16 cellular contexts compared by ENCODE assay signal in the genomic region with DNA sequence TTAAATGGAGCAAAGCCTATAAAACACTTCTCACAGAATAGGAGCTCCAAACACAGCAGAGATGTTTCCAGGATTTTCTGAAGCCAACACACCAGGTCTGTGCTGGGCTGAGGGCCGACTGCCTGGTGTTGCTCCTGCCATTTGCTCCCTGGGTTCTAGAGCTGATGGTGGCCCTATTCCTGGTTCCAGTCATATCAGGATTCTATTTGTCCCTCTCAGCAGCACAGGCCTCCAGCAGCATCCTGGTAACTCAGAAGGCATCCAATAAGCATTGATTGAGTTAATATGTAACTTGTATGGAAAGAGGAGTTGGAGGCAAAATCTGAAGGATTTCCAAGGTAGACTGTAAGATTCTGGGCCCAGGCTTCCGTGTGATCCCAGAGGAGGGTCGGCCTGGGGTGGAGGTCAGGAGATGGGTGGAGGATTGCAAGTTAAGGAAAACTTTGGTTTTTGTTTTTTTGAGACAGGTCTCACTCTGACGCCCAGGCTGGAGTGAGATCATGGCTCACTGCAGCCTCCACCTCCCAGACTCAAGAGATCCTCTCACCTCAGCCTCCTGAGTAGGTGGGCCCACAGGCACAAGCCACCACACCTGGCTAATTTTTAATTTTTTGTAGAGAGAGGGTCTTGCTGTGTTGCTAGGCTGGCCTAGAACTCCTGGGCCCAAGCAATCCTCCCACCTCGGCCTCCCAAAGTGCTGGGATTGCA. TPM values are rescaled to one million over a fixed set of nuclear protein-coding genes. Genes with fewer than 3 reads are reported as not detected.
DNase-seq lines count a peak whose midpoint lies in the region; ATAC-seq and TF ChIP-seq lines count a peak whose summit lies in the region.
"Had no signal": no experiment of that assay in that cellular context is flagged by ENCODE, and none has a peak within 500 bp of the region (broad histone marks: within the 10 kb centered on the region; RNA-seq: fewer than 3 reads in every experiment).

No MANE protein-coding gene starts in this region.

- H3K4me3 ChIP-seq in right cardiac atrium (ENCODE audit: low read length) (no peak overlapping the region), coronary artery (no peak overlapping the region)
- H3K4me3 ChIP-seq: MG63, SK-N-MC had no signal

- DNase-seq in right cardiac atrium (no peak), cardiac septum (ENCODE audit: low spot score) (no peak), coronary artery (ENCODE audit: low spot score) (no peak), nephron progenitor cell (no peak), AG08396 (ENCODE audit: low spot score) (no peak), NCI-H2081 (lab: John Stamatoyannopoulos, UW) (no peak), GOT3 (lab: John Stamatoyannopoulos, UW) (no peak)
- DNase-seq: activated naive CD8-positive, alpha-beta T cell treated with anti-CD3 and anti-CD28 coated beads for 36 hours; cortex of kidney; NCI-H2107; WERI-Rb-1 had no signal

- H3K36me3 Mint-ChIP-seq in nephron progenitor cell (ENCODE audit: low read depth) = no peaks in the 10 kb centered on the region
- H3K36me3 Mint-ChIP-seq: activated naive CD8-positive, alpha-beta T cell treated with anti-CD3 and anti-CD28 coated beads for 36 hours had no signal

- H3K27ac Mint-ChIP-seq in nephron progenitor cell = peak overlapping the region; percentile 17
- H3K27ac Mint-ChIP-seq: activated naive CD8-positive, alpha-beta T cell treated with anti-CD3 and anti-CD28 coated beads for 36 hours; memory B cell had no signal

- H3K27ac ChIP-seq in right cardiac atrium (ENCODE audit: low read length) (peak overlapping the region; percentile 64), coronary artery (peak overlapping the region; percentile 0 to 73)
- H3K27ac ChIP-seq: SK-N-MC, WERI-Rb-1 had no signal

- no peaks in the 10 kb centered on the region for H3K9me3 ChIP-seq in right cardiac atrium (ENCODE audit: control insufficient read depth, low read length)
- H3K9me3 ChIP-seq: MG63 had no signal

- no peak for ATAC-seq in right cardiac atrium
- ATAC-seq in HG02870 (IDR thresholded peaks at IDR 0.05; ENCODE audit: unreplicated experiment) = no peak

- peaks cover 12% of the 10 kb centered on the region for H3K4me1 Mint-ChIP-seq in nephron progenitor cell
- H3K4me1 Mint-ChIP-seq: memory B cell had no signal

- no peaks in the 10 kb centered on the region for H3K27me3 ChIP-seq in right cardiac atrium (ENCODE audit: control insufficient read depth, insufficient read depth)
- H3K27me3 ChIP-seq: MG63 had no signal

- no peak for TF ChIP-seq CTCF in coronary artery (IDR thresholded peaks at IDR 0.05)
- TF ChIP-seq CTCF in nephron progenitor cell (IDR thresholded peaks at IDR 0.05) = no peak

- peaks cover 7% of the 10 kb centered on the region for H3K27me3 Mint-ChIP-seq in nephron progenitor cell (ENCODE audit: low read depth, poor library complexity)
- H3K27me3 Mint-ChIP-seq: activated naive CD8-positive, alpha-beta T cell treated with anti-CD3 and anti-CD28 coated beads for 36 hours had no signal

- H3K4me1 ChIP-seq in right cardiac atrium (ENCODE audit: control insufficient read depth, insufficient read depth, low read length) = peaks cover 21% of the 10 kb centered on the region

- H3K9me3 Mint-ChIP-seq in nephron progenitor cell = no peaks in the 10 kb centered on the region
- H3K9me3 Mint-ChIP-seq: activated naive CD8-positive, alpha-beta T cell treated with anti-CD3 and anti-CD28 coated beads for 36 hours had no signal

- intact Hi-C loops in right cardiac atrium (cut with DNase I) = no loop called here
- intact Hi-C loops in cardiac septum (cut with DNase I) = no loop called here

- H3K4me3 Mint-ChIP-seq in nephron progenitor cell = no peak overlapping the region
- H3K4me3 Mint-ChIP-seq: activated naive CD8-positive, alpha-beta T cell treated with anti-CD3 and anti-CD28 coated beads for 36 hours; memory B cell had no signal

- WGBS in right cardiac atrium = 85% methylated on average over 5 of the region's 5 CpGs

RNA-seq across cellular contexts. Expression of a gene that starts 5.7 kb away (rescaled TPM):
- total RNA-seq in right cardiac atrium = 10 to 100 TPM; 63.7 to 69.8 (median 66.3) TPM
- polyA plus RNA-seq in right cardiac atrium = 106 TPM
- 50.2 TPM for total RNA-seq in cardiac septum
- total RNA-seq: activated naive CD8-positive, alpha-beta T cell treated with anti-CD3 and anti-CD28 coated beads for 36 hours had no signal

RNA-seq across cellular contexts. Expression of a gene that starts 20.6 kb away (rescaled TPM):
- total RNA-seq in right cardiac atrium = 10 to 100 TPM; 13.8 to 21.4 (median 19.1) TPM
- 18.2 TPM for polyA plus RNA-seq in right cardiac atrium
- 14.0 TPM for total RNA-seq in cardiac septum

RNA-seq across cellular contexts. Expression of a gene that starts 26.5 kb away (rescaled TPM):
- total RNA-seq in right cardiac atrium = not detected
- polyA plus RNA-seq in right cardiac atrium = not detected
- not detected for total RNA-seq in cardiac septum
- total RNA-seq: activated naive CD8-positive, alpha-beta T cell treated with anti-CD3 and anti-CD28 coated beads for 36 hours; fibroblast of lung had no signal
- polyA plus RNA-seq: fibroblast of lung had no signal

RNA-seq across cellular contexts. Expression of a gene that starts 38.7 kb away (rescaled TPM):
- total RNA-seq in right cardiac atrium = 1 to 10 TPM in 1 of 4 donors, under 1 TPM in 3; 0.37 to 1.0 (median 0.87) TPM
- polyA plus RNA-seq in right cardiac atrium = 0.68 TPM
- total RNA-seq in cardiac septum = 0.51 TPM
- polyA plus RNA-seq: fibroblast of lung had no signal

RNA-seq across cellular contexts. Expression of a gene that starts 41.2 kb away (rescaled TPM):
- total RNA-seq in right cardiac atrium (10 to 100 TPM; 10.0 to 17.9 (median 13.9) TPM), cardiac septum (9.1 TPM)
- polyA plus RNA-seq in right cardiac atrium = 12.4 TPM
